Comparison of ENCODE assay signal across 30 cellular contexts in the genomic region with DNA sequence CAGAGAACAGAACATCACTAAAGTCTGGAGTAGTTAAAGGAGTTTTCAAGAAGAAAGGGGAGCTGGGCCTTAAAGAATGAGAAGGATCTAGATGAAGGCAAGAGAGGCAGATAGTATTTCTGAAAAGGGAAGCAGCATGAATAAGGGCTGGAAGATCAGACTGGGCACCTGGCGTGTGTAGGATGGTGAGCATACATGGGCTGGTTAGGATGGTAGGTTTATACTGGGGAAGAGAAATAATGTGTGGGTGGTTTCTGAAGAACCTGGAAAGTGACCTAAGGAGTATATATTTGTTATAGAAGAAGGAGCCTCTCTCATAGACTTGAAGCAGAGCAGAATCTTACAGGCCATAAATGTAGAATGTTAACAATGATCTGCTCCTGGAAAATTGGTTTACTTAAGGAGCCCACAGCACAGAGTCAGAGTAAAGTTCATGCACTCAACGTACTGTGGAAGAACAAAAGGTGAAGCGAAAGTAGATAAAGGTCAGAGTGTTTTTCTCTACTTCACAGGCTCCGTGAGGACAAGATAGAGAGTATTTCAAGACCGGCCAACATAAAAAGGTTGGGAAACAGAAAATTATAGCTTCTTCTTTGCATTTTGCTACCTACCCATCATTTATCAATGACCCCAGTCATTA.
"Had no signal": no experiment of that assay in that cellular context is flagged by ENCODE, and none has a peak within 500 bp of the region (broad histone marks: within the 10 kb centered on the region; RNA-seq: fewer than 3 reads in every experiment).

No MANE protein-coding gene starts in this region.

- H3K27me3 ChIP-seq: body of pancreas had no signal

- DNase-seq: activated B cell treated with CpG ODN at 0.5 μM for 24 hours; activated CD4-positive, alpha-beta T cell treated with anti-CD3 and anti-CD28 coated beads for 1 hour; activated CD4-positive, alpha-beta T cell treated with anti-CD3 and anti-CD28 coated beads, Interleukin-2, amount 10 ng/mL, durations not matched to agents 24 days and 14 days; activated CD4-positive, alpha-beta T cell treated with anti-CD3 and anti-CD28 coated beads, Interleukin-2, amount 50 U/mL, for 4 hours; activated CD8-positive, alpha-beta T cell treated with anti-CD3 and anti-CD28 coated beads for 36 hours; activated effector memory CD4-positive, alpha-beta T cell treated with anti-CD3 and anti-CD28 coated beads, Interleukin-2, amount 50 U/mL, for 16 hours; activated naive CD4-positive, alpha-beta T cell; activated naive CD4-positive, alpha-beta T cell treated with anti-CD3 and anti-CD28 coated beads, Interleukin-2, amount 50 U/mL, for 16 hours; activated naive CD8-positive, alpha-beta T cell treated with anti-CD3 and anti-CD28 coated beads for 36 hours; activated T-cell treated with anti-CD3 and anti-CD28 coated beads, Interleukin-2, amount 50 U/mL, for 1 hour; activated T-cell treated with anti-CD3 and anti-CD28 coated beads, Interleukin-2, amount 50 U/mL, for 72 hours; amygdala; body of pancreas; MM.1S; MV-4-11; NCI-H1092; NCI-H1436 treated with DMSO at 0.1 percent for 48 hours; NCI-H1694 treated with DMSO at 0.1 percent for 48 hours; NCI-H2029; NCI-H446 treated with DMSO at 0.1 percent for 48 hours; NCI-H524 treated with DMSO at 0.1 percent for 48 hours; PC-3; SIG-M5; T-cell; T-helper 2 cell; T-helper 9 cell had no signal

- H3K4me1 Mint-ChIP-seq: activated CD4-positive, alpha-beta T cell treated with anti-CD3 and anti-CD28 coated beads, Interleukin-2, amount 10 ng/mL, durations not matched to agents 24 days and 14 days; activated T-helper 17 cell treated with anti-CD3 and anti-CD28 coated beads, Interleukin-2, amount 50 U/mL, for 72 hours had no signal

- H3K9me3 ChIP-seq: body of pancreas had no signal

- H3K27ac Mint-ChIP-seq: activated B cell treated with CpG ODN at 0.5 μM for 24 hours; activated CD4-positive, alpha-beta T cell treated with anti-CD3 and anti-CD28 coated beads, Interleukin-2, amount 10 ng/mL, durations not matched to agents 24 days and 14 days; activated CD8-positive, alpha-beta T cell treated with anti-CD3 and anti-CD28 coated beads for 36 hours; activated naive CD8-positive, alpha-beta T cell treated with anti-CD3 and anti-CD28 coated beads for 36 hours; activated T-cell treated with anti-CD3 and anti-CD28 coated beads, Interleukin-2, amount 50 U/mL, for 72 hours; activated T-helper 17 cell treated with anti-CD3 and anti-CD28 coated beads, Interleukin-2, amount 50 U/mL, for 72 hours; T-cell had no signal

- ATAC-seq: activated CD8-positive, alpha-beta T cell treated with anti-CD3 and anti-CD28 coated beads for 36 hours; activated T-cell treated with anti-CD3 and anti-CD28 coated beads, Interleukin-2, amount 50 U/mL, for 72 hours; activated T-helper 17 cell treated with anti-CD3 and anti-CD28 coated beads, Interleukin-2, amount 50 U/mL, for 72 hours; body of pancreas; PC-3; Right ventricle myocardium inferior; SK-N-SH treated with all-trans-retinoic acid at 6 μM for 48 hours; T-cell had no signal

- H3K4me3 ChIP-seq: body of pancreas, breast epithelium had no signal

- H3K4me1 ChIP-seq: body of pancreas, breast epithelium had no signal

- H3K4me3 Mint-ChIP-seq: activated B cell treated with CpG ODN at 0.5 μM for 24 hours; activated CD4-positive, alpha-beta T cell treated with anti-CD3 and anti-CD28 coated beads, Interleukin-2, amount 10 ng/mL, durations not matched to agents 24 days and 14 days; activated CD8-positive, alpha-beta T cell treated with anti-CD3 and anti-CD28 coated beads for 36 hours; activated naive CD8-positive, alpha-beta T cell treated with anti-CD3 and anti-CD28 coated beads for 36 hours; activated T-cell treated with anti-CD3 and anti-CD28 coated beads, Interleukin-2, amount 50 U/mL, for 72 hours; activated T-helper 17 cell treated with anti-CD3 and anti-CD28 coated beads, Interleukin-2, amount 50 U/mL, for 72 hours; T-cell had no signal

- H3K27me3 Mint-ChIP-seq: activated B cell treated with CpG ODN at 0.5 μM for 24 hours; activated CD4-positive, alpha-beta T cell treated with anti-CD3 and anti-CD28 coated beads, Interleukin-2, amount 10 ng/mL, durations not matched to agents 24 days and 14 days; activated CD8-positive, alpha-beta T cell treated with anti-CD3 and anti-CD28 coated beads for 36 hours; activated naive CD8-positive, alpha-beta T cell treated with anti-CD3 and anti-CD28 coated beads for 36 hours; activated T-helper 17 cell treated with anti-CD3 and anti-CD28 coated beads, Interleukin-2, amount 50 U/mL, for 72 hours had no signal

- H3K36me3 ChIP-seq: breast epithelium had no signal
